Comparison of ENCODE assay signal across 10 cellular contexts in genomic region chr11:67418476-67419281, GRCh38. TPM values are rescaled to one million over a fixed set of nuclear protein-coding genes. Genes with fewer than 3 reads are reported as not detected.
DNase-seq lines count a peak whose midpoint lies in the region; ATAC-seq and TF ChIP-seq lines count a peak whose summit lies in the region.
"Had no signal": no experiment of that assay in that cellular context is flagged by ENCODE, and none has a peak within 500 bp of the region (broad histone marks: within the 10 kb centered on the region; RNA-seq: fewer than 3 reads in every experiment).

No MANE protein-coding gene starts in this region.

- peak overlapping the region; percentile 76 for H3K4me3 Mint-ChIP-seq in activated CD4-positive, alpha-beta T cell treated with anti-CD3 and anti-CD28 coated beads for 36 hours
- H3K4me3 Mint-ChIP-seq in stimulated activated naive B cell treated with anti-CD40 and anti-IgM and Interleukin-4, amounts not matched to agents 10 μg/mL and 1 μg/mL and 100 μg/mL, for 72 hours: peak overlapping the region; percentile 62 to 69

- no peaks in the 10 kb centered on the region for H3K27me3 Mint-ChIP-seq in activated CD4-positive, alpha-beta T cell treated with anti-CD3 and anti-CD28 coated beads for 36 hours
- no peaks in the 10 kb centered on the region for H3K27me3 Mint-ChIP-seq in stimulated activated naive B cell treated with anti-CD40 and anti-IgM and Interleukin-4, amounts not matched to agents 10 μg/mL and 1 μg/mL and 100 μg/mL, for 72 hours

- TF ChIP-seq CTCF in Panc1 (IDR thresholded peaks at IDR 0.05) (no peak), esophagus muscularis mucosa (IDR thresholded peaks at IDR 0.05) (no peak)

- H3K36me3 ChIP-seq in Panc1 (ENCODE audit: control insufficient read depth, insufficient read depth, low read length): no peaks in the 10 kb centered on the region
- H3K36me3 ChIP-seq in esophagus muscularis mucosa: no peaks in the 10 kb centered on the region

- intact Hi-C loops in activated CD4-positive, alpha-beta T cell treated with anti-CD3 and anti-CD28 coated beads for 36 hours (cut with DNase I, micrococcal nuclease): no loop called here
- intact Hi-C loops in Panc1 (cut with micrococcal nuclease; ENCODE audit: unreplicated experiment): no loop called here
- intact Hi-C loops in esophagus muscularis mucosa (cut with DNase I): no loop called here
- intact Hi-C loops in left colon (cut with DNase I, micrococcal nuclease): no loop called here

- peak; percentile 59 for DNase-seq in activated CD4-positive, alpha-beta T cell treated with anti-CD3 and anti-CD28 coated beads for 36 hours
- no peak for DNase-seq in activated CD4-positive, alpha-beta T cell treated with anti-CD3 and anti-CD28 coated beads for 1 hour
- DNase-seq in Panc1 (ENCODE audit: low read depth, low spot score) (no peak), esophagus muscularis mucosa (ENCODE audit: extremely low spot score) (no peak), NCI-H510A (lab: John Stamatoyannopoulos, UW) (no peak), left colon (no peak)
- DNase-seq in stimulated activated naive B cell treated with anti-CD40 and anti-IgM and Interleukin-4, amounts not matched to agents 10 μg/mL and 1 μg/mL and 100 μg/mL, for 72 hours: no peak
- DNase-seq: NCI-H526 had no signal

- CTCF ChIA-PET in activated CD4-positive, alpha-beta T cell treated with anti-CD3 and anti-CD28 coated beads for 36 hours (lab: Charles Lee): interaction anchor here (0.5 to 4.0 kb wide), 8 partner anchors 10 to 73 kb away, joined by 3 to 34 read pairs (median 4); partner anchors contain the start of genes PPP1CA, PTPRCAP, RAD9A and TBC1D10C
- CTCF ChIA-PET in Panc1 (lab: Charles Lee): interaction anchor here (1.5 kb wide), 1 partner anchor 12 kb away, joined by 4 read pairs; no protein-coding TSS in a partner anchor

- H3K27me3 ChIP-seq in Panc1 (ENCODE audit: control insufficient read depth, insufficient read depth, low read length) (no peaks in the 10 kb centered on the region), esophagus muscularis mucosa (peaks cover 0 to 6% (median 0%) of the 10 kb centered on the region in 4 donors)

- H3K27ac ChIP-seq in Panc1 (ENCODE audit: low read length) (peak overlapping the region; percentile 49), esophagus muscularis mucosa (replicated peaks in 1 of 4) (peak overlapping the region in 3 of 4 donors; percentile 10 to 85 (median 52))

- POLR2A ChIA-PET in activated CD4-positive, alpha-beta T cell treated with anti-CD3 and anti-CD28 coated beads for 36 hours (lab: Charles Lee): interaction anchor here (0.8 to 3.0 kb wide), 3 partner anchors 10 to 17 kb away, joined by 3 to 14 read pairs (median 13); partner anchors contain the start of genes PPP1CA and TBC1D10C
- POLR2A ChIA-PET in Panc1 (lab: Charles Lee): no interaction called here

- BruUV-seq in Panc1 (replicated peaks; lab: Mats Ljungman, UMichigan): no TSS peak

- H3K9me3 ChIP-seq in Panc1 (ENCODE audit: control insufficient read depth, insufficient read depth, low read depth, low read length): no peaks in the 10 kb centered on the region
- H3K9me3 ChIP-seq in esophagus muscularis mucosa: no peaks in the 10 kb centered on the region

- peaks cover 51% of the 10 kb centered on the region for H3K4me1 Mint-ChIP-seq in activated CD4-positive, alpha-beta T cell treated with anti-CD3 and anti-CD28 coated beads for 36 hours
- peaks cover 47 to 75% of the 10 kb centered on the region in 2 donors for H3K4me1 Mint-ChIP-seq in stimulated activated naive B cell treated with anti-CD40 and anti-IgM and Interleukin-4, amounts not matched to agents 10 μg/mL and 1 μg/mL and 100 μg/mL, for 72 hours

- ATAC-seq in activated CD4-positive, alpha-beta T cell treated with anti-CD3 and anti-CD28 coated beads for 36 hours: no peak
- ATAC-seq in Panc1: peak; percentile 28
- peak; percentile 43 to 46 for ATAC-seq in stimulated activated naive B cell treated with anti-CD40 and anti-IgM and Interleukin-4, amounts not matched to agents 10 μg/mL and 1 μg/mL and 100 μg/mL, for 72 hours (replicated peaks)
- ATAC-seq in GM21723 (IDR thresholded peaks at IDR 0.05; ENCODE audit: unreplicated experiment): no peak
- no peak for ATAC-seq in left colon

- no peak overlapping the region for H3K27ac Mint-ChIP-seq in activated CD4-positive, alpha-beta T cell treated with anti-CD3 and anti-CD28 coated beads for 36 hours
- H3K27ac Mint-ChIP-seq in stimulated activated naive B cell treated with anti-CD40 and anti-IgM and Interleukin-4, amounts not matched to agents 10 μg/mL and 1 μg/mL and 100 μg/mL, for 72 hours: peak overlapping the region; percentile 89

- TF ChIP-seq POLR2A in esophagus muscularis mucosa (IDR thresholded peaks at IDR 0.05; ENCODE audit: low read depth): no peak

- 79% methylated on average over 13 of the region's 26 CpGs for WGBS in esophagus muscularis mucosa

- H3K4me3 ChIP-seq in Panc1 (ENCODE audit: low read depth in 2 of 2, low read length in 2 of 2) (no peak overlapping the region), esophagus muscularis mucosa (no peak overlapping the region)
- H3K4me3 ChIP-seq: lung had no signal

- no peaks in the 10 kb centered on the region for H3K36me3 Mint-ChIP-seq in activated CD4-positive, alpha-beta T cell treated with anti-CD3 and anti-CD28 coated beads for 36 hours (ENCODE audit: low read depth)
- no peaks in the 10 kb centered on the region for H3K36me3 Mint-ChIP-seq in stimulated activated naive B cell treated with anti-CD40 and anti-IgM and Interleukin-4, amounts not matched to agents 10 μg/mL and 1 μg/mL and 100 μg/mL, for 72 hours

- no peak for TF ChIP-seq EP300 in esophagus muscularis mucosa (IDR thresholded peaks at IDR 0.05)

- H3K9me3 Mint-ChIP-seq in activated CD4-positive, alpha-beta T cell treated with anti-CD3 and anti-CD28 coated beads for 36 hours (ENCODE audit: low read depth): no peaks in the 10 kb centered on the region
- H3K9me3 Mint-ChIP-seq in stimulated activated naive B cell treated with anti-CD40 and anti-IgM and Interleukin-4, amounts not matched to agents 10 μg/mL and 1 μg/mL and 100 μg/mL, for 72 hours: no peaks in the 10 kb centered on the region

- in situ Hi-C loops in Panc1 (cut with HindIII; ENCODE audit: low pct_unique_long_range_greater_than_20kb, low sequenced_read_pairs): no loop called here

- peaks cover 49% of the 10 kb centered on the region for H3K4me1 ChIP-seq in Panc1 (ENCODE audit: control insufficient read depth, insufficient read depth, low read length)
- peaks cover 54 to 66% (median 56%) of the 10 kb centered on the region in 4 donors for H3K4me1 ChIP-seq in esophagus muscularis mucosa

RNA-seq across cellular contexts. Expression of gene CARNS1, which starts 3.2 kb away (rescaled TPM):
- total RNA-seq in activated CD4-positive, alpha-beta T cell treated with anti-CD3 and anti-CD28 coated beads for 36 hours: 1 to 10 TPM; 1.5 to 1.6 TPM
- total RNA-seq in Panc1 (2021; ENCODE audit: unreplicated experiment): 1.0 TPM
- polyA plus RNA-seq in Panc1 (2012; ENCODE audit: insufficient read length): 1.4 TPM
- 1 to 10 TPM in 2 of 4 donors, under 1 TPM in 2; 0.83 to 1.9 (median 1.2) TPM for total RNA-seq in esophagus muscularis mucosa
- total RNA-seq in left colon: 1 to 10 TPM in 1 of 2 donors, under 1 TPM in 1; 0.61 to 2.5 TPM

RNA-seq across cellular contexts. Expression of gene RPS6KB2, which starts 9.6 kb away (rescaled TPM):
- total RNA-seq in activated CD4-positive, alpha-beta T cell treated with anti-CD3 and anti-CD28 coated beads for 36 hours: 10 to 100 TPM; 53.4 to 57.2 TPM
- 68.5 TPM for total RNA-seq in Panc1 (2021; ENCODE audit: unreplicated experiment)
- polyA plus RNA-seq in Panc1 (2012; ENCODE audit: insufficient read length): 87.9 TPM
- total RNA-seq in esophagus muscularis mucosa: 10 to 100 TPM; 34.0 to 51.0 (median 48.0) TPM
- total RNA-seq in left colon: 10 to 100 TPM; 45.3 to 47.4 TPM

RNA-seq across cellular contexts. Expression of gene TBC1D10C, which starts 14.8 kb away (rescaled TPM):
- 100 to 1,000 TPM in 1 of 2 experiments, 10 to 100 TPM in 1; 83.2 to 123 TPM for total RNA-seq in activated CD4-positive, alpha-beta T cell treated with anti-CD3 and anti-CD28 coated beads for 36 hours
- total RNA-seq in Panc1 (2021; ENCODE audit: unreplicated experiment): 0.33 TPM
- polyA plus RNA-seq in Panc1 (2012; ENCODE audit: insufficient read length): 0.68 TPM
- total RNA-seq in esophagus muscularis mucosa: 1 to 10 TPM in 3 of 4 donors, under 1 TPM in 1; 0.57 to 2.8 (median 1.2) TPM
- 1 to 10 TPM; 3.0 to 4.2 TPM for total RNA-seq in left colon

RNA-seq across cellular contexts. Expression of gene PPP1CA, which starts 17.0 kb away (rescaled TPM):
- 100 to 1,000 TPM; 199 to 227 TPM for total RNA-seq in activated CD4-positive, alpha-beta T cell treated with anti-CD3 and anti-CD28 coated beads for 36 hours
- total RNA-seq in Panc1 (2021; ENCODE audit: unreplicated experiment) (361 TPM), esophagus muscularis mucosa (10 to 100 TPM; 56.9 to 87.3 (median 78.7) TPM), left colon (100 to 1,000 TPM; 214 to 243 TPM)
- polyA plus RNA-seq in Panc1 (2012; ENCODE audit: insufficient read length): 412 TPM

RNA-seq across cellular contexts. Expression of gene PTPRCAP, which starts 18.8 kb away (rescaled TPM):
- total RNA-seq in activated CD4-positive, alpha-beta T cell treated with anti-CD3 and anti-CD28 coated beads for 36 hours: 10 to 100 TPM; 80.1 to 83.4 TPM
- total RNA-seq in Panc1 (2021; ENCODE audit: unreplicated experiment) (0.82 TPM), esophagus muscularis mucosa (1 to 10 TPM; 2.4 to 8.9 (median 3.6) TPM), left colon (10 to 100 TPM in 1 of 2 donors, 1 to 10 TPM in 1; 7.1 to 11.2 TPM)
- polyA plus RNA-seq in Panc1 (2012; ENCODE audit: insufficient read length): 2.0 TPM

Comparison
In these comparisons a context has a peak if more than half of its experiments do, and no peak if none do; other contexts are left out.
1. ATAC-seq: peak in Panc1 (single experiment) and stimulated activated naive B cell treated with anti-CD40 and anti-IgM and Interleukin-4, amounts not matched to agents 10 μg/mL and 1 μg/mL and 100 μg/mL, for 72 hours (2 of 2); none in activated CD4-positive, alpha-beta T cell treated with anti-CD3 and anti-CD28 coated beads for 36 hours (single experiment), GM21723 (single experiment) and left colon (single experiment).
2. RNA of gene TBC1D10C, which starts 14.8 kb away (total RNA-seq): 83.2 to 123 TPM in activated CD4-positive, alpha-beta T cell treated with anti-CD3 and anti-CD28 coated beads for 36 hours; 3.0 to 4.2 TPM in left colon, 0.57 to 2.8 TPM in esophagus muscularis mucosa and 0.33 TPM in Panc1 (single experiment); every median in the first group is over 10 times any median in the second.